ENCODE assay signal across 8 cellular contexts in the genomic region with DNA sequence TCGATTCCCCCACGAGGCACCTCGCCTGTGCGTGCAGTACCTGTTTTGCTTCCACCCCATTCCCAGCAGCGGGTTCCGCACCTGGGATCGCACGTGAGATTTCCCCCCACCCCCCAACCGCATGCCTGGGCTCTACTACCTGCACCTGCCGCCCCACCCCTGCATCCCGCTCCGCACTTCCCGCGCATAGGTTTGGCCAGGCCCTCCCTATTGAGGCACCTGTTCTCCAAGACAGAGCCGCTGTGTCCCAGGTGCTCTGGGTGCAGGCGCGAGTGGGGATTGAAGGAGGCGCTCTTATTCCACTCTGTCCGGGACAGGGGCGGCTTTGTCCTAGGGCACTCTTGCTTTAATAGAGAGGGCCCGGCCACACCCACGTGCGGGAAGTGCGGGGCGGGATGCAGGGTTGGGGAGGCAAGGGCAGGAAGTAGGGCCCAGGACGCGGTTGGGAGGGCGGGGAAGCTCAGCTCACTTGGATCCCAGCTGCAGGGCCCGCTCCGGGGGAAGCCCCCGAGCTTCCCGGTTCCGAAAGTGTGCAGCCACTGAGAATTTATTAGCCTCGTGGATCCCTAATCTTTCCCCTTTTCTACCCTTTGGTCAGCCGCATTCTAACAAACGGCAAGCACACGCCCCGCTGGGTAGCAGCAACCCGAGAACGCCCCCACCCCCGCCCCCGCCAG. TPM values are rescaled to one million over a fixed set of nuclear protein-coding genes. Genes with fewer than 3 reads are reported as not detected.
DNase-seq lines count a peak whose midpoint lies in the region; ATAC-seq, FAIRE-seq and TF ChIP-seq lines count a peak whose summit lies in the region.

No MANE protein-coding gene starts in this region.

- H3K27ac ChIP-seq in keratinocyte (ENCODE audit: control insufficient read depth, insufficient read depth, low read length), result no peak overlapping the region

- DNase-seq in GM10266 (ENCODE audit: extremely low spot score) (peak; percentile 35), LNCaP clone FGC (ENCODE audit: low read depth) (no peak), astrocyte of the spinal cord (ENCODE audit: low read depth, low spot score) (no peak), keratinocyte (ENCODE audit: low read depth, low spot score) (no peak), NCI-H187 (lab: John Stamatoyannopoulos, UW) (no peak)

- no peak for FAIRE-seq in keratinocyte (lab: Jason Lieb, UNC)

- no peaks in the 10 kb centered on the region for H3K9me3 ChIP-seq in keratinocyte (ENCODE audit: control insufficient read depth, low read depth, low read length)

- ATAC-seq in HG02763 (IDR thresholded peaks at IDR 0.05; ENCODE audit: unreplicated experiment), result no peak
- ATAC-seq in HG03571 (IDR thresholded peaks at IDR 0.05; ENCODE audit: unreplicated experiment), result no peak

- no peaks in the 10 kb centered on the region for H3K36me3 ChIP-seq in keratinocyte (ENCODE audit: control insufficient read depth in 2 of 2, extremely low read depth in 1 of 2, insufficient read depth in 2 of 2, low read length in 2 of 2)

- peak overlapping the region; percentile 63 for H3K9ac ChIP-seq in keratinocyte (ENCODE audit: control insufficient read depth, extremely low read depth, insufficient read depth, low read length)

- no peaks in the 10 kb centered on the region for H3K27me3 ChIP-seq in keratinocyte (ENCODE audit: control insufficient read depth, extremely low read depth, insufficient read depth, low read length)

- no peaks in the 10 kb centered on the region for H3K79me2 ChIP-seq in keratinocyte (ENCODE audit: control insufficient read depth, insufficient read depth, low read length)

- peak overlapping the region; percentile 74 for H3K4me3 ChIP-seq in LNCaP clone FGC (ENCODE audit: low read depth, low read length)
- H3K4me3 ChIP-seq in astrocyte of the spinal cord (ENCODE audit: low read depth, low read length), result peak overlapping the region; percentile 84
- peak overlapping the region; percentile 56 to 76 (median 76) for H3K4me3 ChIP-seq in keratinocyte (ENCODE audit: control insufficient read depth in 2 of 3, extremely low read depth in 1 of 3, insufficient read depth in 2 of 3, low read depth in 1 of 3, low read length in 3 of 3)

- TF ChIP-seq CTCF in GM10266 (IDR thresholded peaks at IDR 0.05; ENCODE audit: control insufficient read depth, insufficient read depth, low read depth, missing control alignments) (no peak), LNCaP clone FGC (IDR thresholded peaks at IDR 0.05; ENCODE audit: control insufficient read depth, extremely low read depth, insufficient read depth) (0 out of 2 replicates have a peak, but pooled peaks have one; percentile 14), astrocyte of the spinal cord (IDR thresholded peaks at IDR 0.05; ENCODE audit: low read depth, low read length) (peak; percentile 11), keratinocyte (optimal IDR thresholded peaks at IDR 0.05 in 1 of 3, IDR thresholded peaks at IDR 0.05 in 1 of 3, conservative IDR thresholded peaks at IDR 0.05 in 1 of 3; ENCODE audit: extremely low read depth in 1 of 3, insufficient read depth in 2 of 3, low read length in 3 of 3) (peak in 1 of 3 experiments; percentile 14)

- peaks cover 10% of the 10 kb centered on the region for H3K4me1 Mint-ChIP-seq in stimulated activated naive CD8-positive, alpha-beta T cell treated with anti-CD3 and anti-CD28 coated beads, Interleukin-15, Interleukin-2, amounts not matched to agents 100 ng/mL and 50 ng/mL, for 24 hours (ENCODE audit: low read depth)

- no peaks in the 10 kb centered on the region for H3K9me3 Mint-ChIP-seq in stimulated activated naive CD8-positive, alpha-beta T cell treated with anti-CD3 and anti-CD28 coated beads, Interleukin-15, Interleukin-2, amounts not matched to agents 100 ng/mL and 50 ng/mL, for 24 hours

- peak overlapping the region; percentile 78 for H3K4me2 ChIP-seq in keratinocyte (ENCODE audit: control insufficient read depth, extremely low read depth, insufficient read depth, low read depth, low read length)

- H4K20me1 ChIP-seq in keratinocyte (ENCODE audit: control insufficient read depth, extremely low read depth, insufficient read depth, low read length), result no peaks in the 10 kb centered on the region

- no peaks in the 10 kb centered on the region for H3K9me1 ChIP-seq in keratinocyte (ENCODE audit: control insufficient read depth, extremely low read depth, insufficient read depth, low read length)

- H3K4me3 Mint-ChIP-seq in stimulated activated naive CD8-positive, alpha-beta T cell treated with anti-CD3 and anti-CD28 coated beads, Interleukin-15, Interleukin-2, amounts not matched to agents 100 ng/mL and 50 ng/mL, for 24 hours, result peak overlapping the region; percentile 79

- no peaks in the 10 kb centered on the region for H3K36me3 Mint-ChIP-seq in stimulated activated naive CD8-positive, alpha-beta T cell treated with anti-CD3 and anti-CD28 coated beads, Interleukin-15, Interleukin-2, amounts not matched to agents 100 ng/mL and 50 ng/mL, for 24 hours (ENCODE audit: low read depth)

- H3K27me3 Mint-ChIP-seq in stimulated activated naive CD8-positive, alpha-beta T cell treated with anti-CD3 and anti-CD28 coated beads, Interleukin-15, Interleukin-2, amounts not matched to agents 100 ng/mL and 50 ng/mL, for 24 hours, result peaks cover 31% of the 10 kb centered on the region

- peaks cover 6% of the 10 kb centered on the region for H3K4me1 ChIP-seq in keratinocyte (ENCODE audit: control insufficient read depth, extremely low read depth, insufficient read depth, low read length)

- H2AFZ ChIP-seq in keratinocyte (ENCODE audit: control insufficient read depth, low read length), result peak overlapping the region; percentile 94

- in situ Hi-C loops in astrocyte of the spinal cord (cut with HindIII; ENCODE audit: low sequenced_read_pairs), result no loop called here

- no peak overlapping the region for H3K27ac Mint-ChIP-seq in stimulated activated naive CD8-positive, alpha-beta T cell treated with anti-CD3 and anti-CD28 coated beads, Interleukin-15, Interleukin-2, amounts not matched to agents 100 ng/mL and 50 ng/mL, for 24 hours

- dilution Hi-C loops in keratinocyte (cut with MboI; ENCODE audit: extremely low pct_ligation_motif_present, low sequenced_read_pairs), result no loop called here

RNA-seq across cellular contexts. Expression of a gene that starts 0.7 kb away (rescaled TPM):
- polyA plus RNA-seq in keratinocyte, result 1.1 to 2.8 TPM (median 2.2 TPM) in 3 replicates
- 3.6 TPM for polyA plus RNA-seq in keratinocyte (2011; ENCODE audit: low read depth)
- polyA plus RNA-seq in keratinocyte (2011; cell fraction: cytosol; rRNA removed), result 1.3 and 1.8 TPM in 2 replicates
- polyA plus RNA-seq in keratinocyte (2011; cell fraction: nucleus; rRNA removed), result 2.6 and 2.9 TPM in 2 replicates
- polyA plus RNA-seq in keratinocyte (2012; ENCODE audit: low replicate concordance), result 1.1 and 7.4 TPM in 2 replicates
- 1.7 to 6.3 TPM (median 3.3 TPM) in 3 replicates for polyA minus RNA-seq in keratinocyte
- 3.3 TPM for polyA minus RNA-seq in keratinocyte (2011; cell fraction: cytosol; rRNA and poly(A)+ RNA removed)
- 2.6 and 3.4 TPM in 2 replicates for polyA minus RNA-seq in keratinocyte (2011; cell fraction: nucleus; rRNA and poly(A)+ RNA removed)

RNA-seq across cellular contexts. Expression of a gene that starts 56.9 kb away (rescaled TPM):
- 43.3 to 74.6 TPM (median 62.1 TPM) in 3 replicates for polyA plus RNA-seq in keratinocyte
- polyA plus RNA-seq in keratinocyte (2011; ENCODE audit: low read depth), result 444 TPM
- 29.0 and 41.3 TPM in 2 replicates for polyA plus RNA-seq in keratinocyte (2011; cell fraction: cytosol; rRNA removed)
- polyA plus RNA-seq in keratinocyte (2011; cell fraction: nucleus; rRNA removed), result 70.1 and 79.7 TPM in 2 replicates
- 51.3 and 86.1 TPM in 2 replicates for polyA plus RNA-seq in keratinocyte (2012; ENCODE audit: low replicate concordance)
- polyA minus RNA-seq in keratinocyte, result 54.6 to 110 TPM (median 99.2 TPM) in 3 replicates
- polyA minus RNA-seq in keratinocyte (2011; cell fraction: cytosol; rRNA and poly(A)+ RNA removed), result 30.5 TPM
- 64.4 and 108 TPM in 2 replicates for polyA minus RNA-seq in keratinocyte (2011; cell fraction: nucleus; rRNA and poly(A)+ RNA removed)

RNA-seq across cellular contexts. Expression of a gene that starts 57.5 kb away (rescaled TPM):
- 114 to 207 TPM (median 145 TPM) in 3 replicates for polyA plus RNA-seq in keratinocyte
- polyA plus RNA-seq in keratinocyte (2011; ENCODE audit: low read depth), result 97.5 TPM
- polyA plus RNA-seq in keratinocyte (2011; cell fraction: cytosol; rRNA removed), result 66.2 and 115 TPM in 2 replicates
- 199 and 201 TPM in 2 replicates for polyA plus RNA-seq in keratinocyte (2011; cell fraction: nucleus; rRNA removed)
- 69.5 and 191 TPM in 2 replicates for polyA plus RNA-seq in keratinocyte (2012; ENCODE audit: low replicate concordance)
- polyA minus RNA-seq in keratinocyte, result 58.5 to 238 TPM (median 212 TPM) in 3 replicates
- 76.7 TPM for polyA minus RNA-seq in keratinocyte (2011; cell fraction: cytosol; rRNA and poly(A)+ RNA removed)
- 142 and 232 TPM in 2 replicates for polyA minus RNA-seq in keratinocyte (2011; cell fraction: nucleus; rRNA and poly(A)+ RNA removed)
